17 cellular contexts compared by ENCODE assay signal in genomic region chr1:114209971-114210370, GRCh38. TPM values are rescaled to one million over a fixed set of nuclear protein-coding genes. Genes with fewer than 3 reads are reported as not detected.
"Had no signal": no experiment of that assay in that cellular context is flagged by ENCODE, and none has a peak within 500 bp of the region (broad histone marks: within the 10 kb centered on the region; RNA-seq: fewer than 3 reads in every experiment).

No MANE protein-coding gene starts in this region.

- DNase-seq: effector memory CD8-positive, alpha-beta T cell; gastrocnemius medialis; heart right ventricle; hypothalamus; kidney glomerular epithelial cell; mammary epithelial cell; naive thymus-derived CD4-positive, alpha-beta T cell; nephron progenitor cell; sigmoid colon; stimulated activated CD4-positive, alpha-beta T cell treated with anti-CD3 and anti-CD28 coated beads, Interleukin-2, amount 100 ng/mL, for 24 hours; stimulated activated naive CD4-positive, alpha-beta T cell; stomach; transverse colon had no signal

- ATAC-seq: effector memory CD8-positive, alpha-beta T cell; gastrocnemius medialis; heart right ventricle; naive thymus-derived CD4-positive, alpha-beta T cell had no signal

RNA-seq across cellular contexts. Expression of gene SYT6, which starts 56.3 kb away (rescaled TPM):
- total RNA-seq: fibroblast of villous mesenchyme; mammary epithelial cell; mesenteric fat pad; naive thymus-derived CD4-positive, alpha-beta T cell; osteocyte; right atrium auricular region had no signal
